Comparison of ENCODE assay signal across 8 cellular contexts in the genomic region with DNA sequence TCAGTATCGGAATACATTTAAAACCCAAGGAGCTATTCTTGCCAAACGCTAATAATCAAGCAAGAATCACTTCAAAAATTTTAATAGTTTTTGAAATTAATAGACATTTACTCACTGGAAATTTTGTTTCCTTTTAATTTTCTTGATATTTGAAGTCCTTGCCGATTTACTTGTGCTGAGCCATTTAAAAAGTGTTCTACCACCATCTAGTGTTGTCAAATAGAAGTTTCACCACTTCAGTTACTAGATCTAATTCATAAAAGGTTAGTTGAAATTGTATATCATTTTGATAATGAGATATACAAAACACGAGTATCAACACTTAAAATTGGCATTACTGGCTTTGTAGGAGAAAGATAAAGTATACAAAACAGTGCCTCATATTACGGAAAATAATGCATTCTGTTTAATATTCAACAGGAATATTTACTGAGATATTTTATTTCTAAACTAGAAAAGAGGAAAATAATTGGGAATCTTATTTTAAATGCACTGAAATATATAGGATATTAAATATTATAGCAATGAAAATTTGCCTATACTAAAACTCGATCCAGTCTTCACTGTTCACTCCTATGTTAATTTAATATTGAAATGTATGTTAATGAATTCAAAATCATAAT.
A peak's percentile ranks its signal among the peaks of the same experiment; 100 is the strongest.
DNase-seq lines count a peak whose midpoint lies in the region; ATAC-seq and TF ChIP-seq lines count a peak whose summit lies in the region.

No MANE protein-coding gene starts in this region.

- peaks cover 12% of the 10 kb centered on the region for H3K4me1 Mint-ChIP-seq in brain
- H3K4me1 Mint-ChIP-seq in stimulated activated memory B cell treated with anti-CD40 and anti-IgM and Interleukin-4, amounts not matched to agents 10 μg/mL and 1 μg/mL and 100 μg/mL, for 72 hours, result no peaks in the 10 kb centered on the region

- no peaks in the 10 kb centered on the region for H3K9me3 Mint-ChIP-seq in brain
- no peaks in the 10 kb centered on the region for H3K9me3 Mint-ChIP-seq in stimulated activated memory B cell treated with anti-CD40 and anti-IgM and Interleukin-4, amounts not matched to agents 10 μg/mL and 1 μg/mL and 100 μg/mL, for 72 hours

- H3K4me3 ChIP-seq in NB4 (ENCODE audit: low read depth, low read length), result no peak overlapping the region

- H3K27ac Mint-ChIP-seq in brain, result no peak overlapping the region
- no peak overlapping the region for H3K27ac Mint-ChIP-seq in stimulated activated memory B cell treated with anti-CD40 and anti-IgM and Interleukin-4, amounts not matched to agents 10 μg/mL and 1 μg/mL and 100 μg/mL, for 72 hours

- H3K36me3 Mint-ChIP-seq in brain, result no peaks in the 10 kb centered on the region
- no peaks in the 10 kb centered on the region for H3K36me3 Mint-ChIP-seq in stimulated activated memory B cell treated with anti-CD40 and anti-IgM and Interleukin-4, amounts not matched to agents 10 μg/mL and 1 μg/mL and 100 μg/mL, for 72 hours

- no peak for TF ChIP-seq POLR2A in NB4 (IDR thresholded peaks at IDR 0.05; ENCODE audit: extremely low read depth, insufficient read length)

- no peak overlapping the region for H3K4me3 Mint-ChIP-seq in brain
- no peak overlapping the region for H3K4me3 Mint-ChIP-seq in stimulated activated memory B cell treated with anti-CD40 and anti-IgM and Interleukin-4, amounts not matched to agents 10 μg/mL and 1 μg/mL and 100 μg/mL, for 72 hours

- ATAC-seq in stimulated activated memory B cell treated with anti-CD40 and anti-IgM and Interleukin-4, amounts not matched to agents 10 μg/mL and 1 μg/mL and 100 μg/mL, for 72 hours, result no peak
- no peak for ATAC-seq in GM19452 (IDR thresholded peaks at IDR 0.05; ENCODE audit: unreplicated experiment)
- no peak for ATAC-seq in HG02970 (IDR thresholded peaks at IDR 0.05; ENCODE audit: low FRiP score, unreplicated experiment)

- peak; percentile 9 for DNase-seq in DMS79 (lab: John Stamatoyannopoulos, UW)
- DNase-seq in NB4 (ENCODE audit: low read depth), result peak; percentile 66
- peak; percentile 43 to 56 for DNase-seq in lung microvascular endothelial cell (ENCODE audit: low read depth in 2 of 2)
- no peak for DNase-seq in ureter (ENCODE audit: low spot score)

- H3K27me3 Mint-ChIP-seq in brain, result no peaks in the 10 kb centered on the region
- no peaks in the 10 kb centered on the region for H3K27me3 Mint-ChIP-seq in stimulated activated memory B cell treated with anti-CD40 and anti-IgM and Interleukin-4, amounts not matched to agents 10 μg/mL and 1 μg/mL and 100 μg/mL, for 72 hours

- TF ChIP-seq CTCF in NB4 (IDR thresholded peaks at IDR 0.05; ENCODE audit: low read depth, low read length) (peak; percentile 22), brain (conservative IDR thresholded peaks at IDR 0.05) (peak; percentile 69 to 73)
